ENCODE assay signal across 21 cellular contexts in genomic region chr16:66176731-66177130, GRCh38.
"Had no signal": no experiment of that assay in that cellular context is flagged by ENCODE, and none has a peak within 500 bp of the region (broad histone marks: within the 10 kb centered on the region; RNA-seq: fewer than 3 reads in every experiment).

No MANE protein-coding gene starts in this region.

- H3K36me3 ChIP-seq: esophagus squamous epithelium, gastrocnemius medialis, heart right ventricle, left lung, lower lobe of right lung had no signal

- H3K4me3 ChIP-seq: coronary artery, dorsolateral prefrontal cortex, esophagus squamous epithelium, gastrocnemius medialis, heart right ventricle, left lung, lower lobe of right lung had no signal

- DNase-seq: dermis blood vessel endothelial cell; dorsolateral prefrontal cortex; effector memory CD4-positive, alpha-beta T cell; erythroblast; esophagus squamous epithelium; foreskin fibroblast; foreskin melanocyte; gastrocnemius medialis; glutamatergic neuron; heart right ventricle; hippocampal formation; left cardiac atrium; left lung; left ventricle myocardium superior; lower lobe of right lung; mesenchymal stem cell; midbrain; naive thymus-derived CD4-positive, alpha-beta T cell had no signal

- H3K4me1 ChIP-seq: esophagus squamous epithelium, gastrocnemius medialis, heart right ventricle, left lung, lower lobe of right lung had no signal

- ATAC-seq: esophagus mucosa; gastrocnemius medialis; heart right ventricle; left cardiac atrium; left lung; left ventricle myocardium superior; lower lobe of right lung; naive thymus-derived CD4-positive, alpha-beta T cell had no signal

- H3K27me3 ChIP-seq: dorsolateral prefrontal cortex, esophagus squamous epithelium, gastrocnemius medialis, heart right ventricle, left lung had no signal

- H3K27ac ChIP-seq: coronary artery, dorsolateral prefrontal cortex, epithelial cell of prostate, esophagus squamous epithelium, gastrocnemius medialis, heart right ventricle, left lung, lower lobe of right lung had no signal

- H3K9me3 ChIP-seq: gastrocnemius medialis, lower lobe of right lung had no signal
